In genomic region chr7:98879989-98880337, GRCh38 we compare ENCODE assay signal across 1 cellular context.
TF ChIP-seq lines count a peak whose summit lies in the region.

No MANE protein-coding gene starts in this region.

TF ChIP-seq in H1, 55 proteins besides CTCF, POLR2A, EP300 and RAD21:
- TF ChIP-seq RXRA (IDR thresholded peaks at IDR 0.05; ENCODE audit: insufficient read depth, low read depth, low read length) (no peak), ZNF274 (IDR thresholded peaks at IDR 0.05; ENCODE audit: borderline replicate concordance, extremely low read depth, low read length) (no peak), PHF8 (conservative IDR thresholded peaks at IDR 0.05; ENCODE audit: low read depth, low read length) (no peak), CREB1 (IDR thresholded peaks at IDR 0.05) (no peak), KDM1A (IDR thresholded peaks at IDR 0.05; ENCODE audit: borderline replicate concordance, low read length) (no peak), TBP (IDR thresholded peaks at IDR 0.05; ENCODE audit: low read depth, low read length) (no peak), CHD1 (IDR thresholded peaks at IDR 0.05; ENCODE audit: low read depth, low read length) (no peak), GTF2F1 (IDR thresholded peaks at IDR 0.05; ENCODE audit: borderline replicate concordance, low read depth, low read length) (no peak), CTBP2 (IDR thresholded peaks at IDR 0.05; ENCODE audit: borderline replicate concordance, insufficient read depth, insufficient read length, low read length) (no peak), MAFK (IDR thresholded peaks at IDR 0.05; ENCODE audit: low read depth, low read length) (no peak), NRF1 (IDR thresholded peaks at IDR 0.05; ENCODE audit: low read depth, low read length) (no peak), EZH2 (IDR thresholded peaks at IDR 0.05; ENCODE audit: low read depth, low read length, severe bottlenecking) (no peak), BCL11A (IDR thresholded peaks at IDR 0.05; ENCODE audit: low read depth in 2 of 2, low read length in 2 of 2) (no peak)
